Comparison of ENCODE assay signal across 1 cellular context in genomic region chr2:108360776-108361468, GRCh38.
TF ChIP-seq lines count a peak whose summit lies in the region.

No MANE protein-coding gene starts in this region.

TF ChIP-seq in K562, 482 proteins besides CTCF, POLR2A, EP300 and RAD21 (continued from another document):
- TF ChIP-seq CLOCK (CRISPR knock-in tag; IDR thresholded peaks at IDR 0.05; ENCODE audit: borderline replicate concordance): no peak
- TF ChIP-seq TCF3 (CRISPR knock-in tag; IDR thresholded peaks at IDR 0.05): peak; percentile 59
- no peak for TF ChIP-seq KAT7 (CRISPR knock-in tag; IDR thresholded peaks at IDR 0.05; ENCODE audit: borderline replicate concordance)
- no peak for TF ChIP-seq NFYB (IDR thresholded peaks at IDR 0.05; ENCODE audit: extremely low read depth, insufficient read length)
- TF ChIP-seq ZNF232 (CRISPR knock-in tag; IDR thresholded peaks at IDR 0.05): no peak
